ENCODE assay signal across 19 cellular contexts in the genomic region with DNA sequence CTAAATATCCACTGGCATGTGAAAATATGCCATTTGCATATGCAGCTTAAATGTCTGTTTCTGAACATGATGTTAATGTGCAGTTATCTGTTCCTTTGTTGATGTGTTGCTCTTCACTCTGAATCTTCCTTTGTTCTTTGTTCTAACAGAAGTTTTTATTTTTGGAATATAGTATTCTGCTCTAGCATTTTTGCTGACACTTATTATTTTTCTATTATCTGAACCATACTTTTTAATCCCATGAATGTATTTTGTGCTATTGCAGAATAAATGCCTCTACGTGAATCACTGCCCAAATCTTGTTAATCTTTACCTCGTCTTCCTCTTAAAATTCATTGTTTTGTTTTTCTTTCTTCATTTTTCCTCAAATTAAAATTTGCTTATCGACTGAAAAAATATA.
DNase-seq lines count a peak whose midpoint lies in the region; FAIRE-seq and TF ChIP-seq lines count a peak whose summit lies in the region.
"Had no signal": no experiment of that assay in that cellular context is flagged by ENCODE, and none has a peak within 500 bp of the region (broad histone marks: within the 10 kb centered on the region; RNA-seq: fewer than 3 reads in every experiment).

No MANE protein-coding gene starts in this region.

- H3K9ac ChIP-seq in OCI-LY3 (ENCODE audit: low read length): no peak overlapping the region
- H3K9ac ChIP-seq: BLaER1 treated with 17β-estradiol and CSF1 and Interleukin-3, amounts not matched to agents 10 nM and 100 nM had no signal

- no peak overlapping the region for H2AFZ ChIP-seq in OCI-LY3 (ENCODE audit: low read depth, low read length)
- H2AFZ ChIP-seq: GM23338 had no signal

- peak overlapping the region; percentile 36 for H3K4me2 ChIP-seq in OCI-LY3 (ENCODE audit: low read length)
- H3K4me2 ChIP-seq: BLaER1 treated with 17β-estradiol and CSF1 and Interleukin-3, amounts not matched to agents 10 nM and 100 nM; GM23338 had no signal

- 0 out of 2 replicates have a peak, but pooled peaks cover 3% of the 10 kb centered on the region for H3K4me1 ChIP-seq in OCI-LY3 (ENCODE audit: low read length)
- H3K4me1 ChIP-seq: BE2C; BLaER1 treated with 17β-estradiol and CSF1 and Interleukin-3, amounts not matched to agents 10 nM and 100 nM had no signal

- peaks cover 2% of the 10 kb centered on the region for H3K9me3 Mint-ChIP-seq in activated T-cell treated with anti-CD3 and anti-CD28 coated beads, Interleukin-2, amount 50 U/mL, for 24 hours
- H3K9me3 Mint-ChIP-seq: CD4-positive, alpha-beta T cell; GM23338; H9 had no signal

- H3K9me3 ChIP-seq in MG63 (no peaks in the 10 kb centered on the region), OCI-LY3 (ENCODE audit: insufficient read depth, low read length) (no peaks in the 10 kb centered on the region)
- H3K9me3 ChIP-seq: BE2C; BLaER1 treated with 17β-estradiol and CSF1 and Interleukin-3, amounts not matched to agents 10 nM and 100 nM had no signal

- H3K79me2 ChIP-seq in OCI-LY3 (ENCODE audit: low read length): no peaks in the 10 kb centered on the region

- H4K20me1 ChIP-seq in OCI-LY3 (ENCODE audit: insufficient read depth, low read length): no peaks in the 10 kb centered on the region
- H4K20me1 ChIP-seq: BLaER1 treated with 17β-estradiol and CSF1 and Interleukin-3, amounts not matched to agents 10 nM and 100 nM had no signal

- H3K36me3 Mint-ChIP-seq in activated T-cell treated with anti-CD3 and anti-CD28 coated beads, Interleukin-2, amount 50 U/mL, for 24 hours (ENCODE audit: low read depth): no peaks in the 10 kb centered on the region
- H3K36me3 Mint-ChIP-seq: CD14-positive monocyte; CD8-positive, alpha-beta memory T cell had no signal

- no peaks in the 10 kb centered on the region for H3K27me3 Mint-ChIP-seq in activated T-cell treated with anti-CD3 and anti-CD28 coated beads, Interleukin-2, amount 50 U/mL, for 24 hours
- H3K27me3 Mint-ChIP-seq: CD4-positive, alpha-beta T cell; CD8-positive, alpha-beta memory T cell had no signal

- no peak overlapping the region for H3K4me3 Mint-ChIP-seq in activated T-cell treated with anti-CD3 and anti-CD28 coated beads, Interleukin-2, amount 50 U/mL, for 24 hours
- H3K4me3 Mint-ChIP-seq: CD14-positive monocyte; CD4-positive, alpha-beta T cell; CD8-positive, alpha-beta memory T cell; GM23338; H9 had no signal

- no peaks in the 10 kb centered on the region for H3K4me1 Mint-ChIP-seq in activated T-cell treated with anti-CD3 and anti-CD28 coated beads, Interleukin-2, amount 50 U/mL, for 24 hours (ENCODE audit: low read depth)
- H3K4me1 Mint-ChIP-seq: CD14-positive monocyte; CD8-positive, alpha-beta memory T cell; GM23338; H9 had no signal

- peak overlapping the region; percentile 17 for H3K4me3 ChIP-seq in MG63
- 0 out of 2 replicates have a peak overlapping the region, but pooled peaks have one; percentile 29 for H3K4me3 ChIP-seq in OCI-LY3 (ENCODE audit: low read length)
- H3K4me3 ChIP-seq: BLaER1 treated with 17β-estradiol and CSF1 and Interleukin-3, amounts not matched to agents 10 nM and 100 nM; GM23338 had no signal

- FAIRE-seq in D721Med (lab: Jason Lieb, UNC): peak; percentile 85
- FAIRE-seq: GM12891, GM18507 had no signal

- no peaks in the 10 kb centered on the region for H3K27me3 ChIP-seq in MG63
- H3K27me3 ChIP-seq in OCI-LY3 (ENCODE audit: low read depth, low read length): no peaks in the 10 kb centered on the region
- H3K27me3 ChIP-seq: BE2C; BLaER1 treated with 17β-estradiol and CSF1 and Interleukin-3, amounts not matched to agents 10 nM and 100 nM had no signal

- no peak overlapping the region for H3K27ac ChIP-seq in OCI-LY3 (ENCODE audit: low read length)
- H3K27ac ChIP-seq: BLaER1 treated with 17β-estradiol and CSF1 and Interleukin-3, amounts not matched to agents 10 nM and 100 nM had no signal

- no peak overlapping the region for H3K27ac Mint-ChIP-seq in activated T-cell treated with anti-CD3 and anti-CD28 coated beads, Interleukin-2, amount 50 U/mL, for 24 hours
- H3K27ac Mint-ChIP-seq: CD14-positive monocyte; CD4-positive, alpha-beta T cell; CD8-positive, alpha-beta memory T cell; GM23338; H9 had no signal

- TF ChIP-seq CTCF in D721Med (IDR thresholded peaks at IDR 0.05; ENCODE audit: insufficient read depth, missing control alignments) (no peak), OCI-LY3 (IDR thresholded peaks at IDR 0.05; ENCODE audit: low read depth, low read length) (no peak)

- DNase-seq in D721Med (ENCODE audit: insufficient read length, low spot score) (no peak), MG63 (no peak), activated gamma-delta T cell treated with Interleukin-2 at 50 U/mL for 16 hours (no peak), RPMI8226 (no peak)
- DNase-seq in activated T-cell treated with anti-CD3 and anti-CD28 coated beads, Interleukin-2, amount 50 U/mL, for 24 hours: no peak
- DNase-seq: AML-193; BE2C; CD4-positive, alpha-beta T cell; CD8-positive, alpha-beta memory T cell; DMS53; DMS79 treated with DMSO at 0.1 percent for 48 hours; GF-D8; H9 had no signal

- no peaks in the 10 kb centered on the region for H3K36me3 ChIP-seq in MG63
- no peaks in the 10 kb centered on the region for H3K36me3 ChIP-seq in OCI-LY3 (replicated peaks; ENCODE audit: low read depth, low read length)
- H3K36me3 ChIP-seq: BE2C; BLaER1 treated with 17β-estradiol and CSF1 and Interleukin-3, amounts not matched to agents 10 nM and 100 nM had no signal
